In the genomic region with DNA sequence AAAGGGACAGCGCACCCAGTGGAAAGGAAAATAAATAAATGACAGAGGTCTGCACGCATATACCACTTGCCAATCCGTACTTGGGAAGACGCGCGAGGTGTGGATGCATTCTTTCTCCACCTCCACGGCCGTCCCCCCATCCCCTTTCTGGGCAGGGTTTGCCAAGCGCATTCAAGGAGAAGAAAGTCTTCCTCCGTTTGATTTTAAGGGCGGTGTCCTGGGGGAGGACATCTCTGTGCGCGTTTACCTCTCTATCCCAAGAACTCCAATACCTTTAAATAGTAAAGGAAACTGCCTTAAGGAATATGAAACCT, we compare ENCODE assay signal across 8 cellular contexts. TPM values are rescaled to one million over a fixed set of nuclear protein-coding genes. Genes with fewer than 3 reads are reported as not detected.
DNase-seq lines count a peak whose midpoint lies in the region; ATAC-seq lines count a peak whose summit lies in the region.

No MANE protein-coding gene starts in this region.

- H3K4me3 Mint-ChIP-seq in T-helper 1 cell treated with Interleukin-12 subunit alpha and Interleukin-12 subunit beta and Interleukin-4 antibody, amounts not matched to agents 30 μg/mL and 1 μg/mL, for 36 hours: peak overlapping the region; percentile 93
- H3K4me3 Mint-ChIP-seq in activated naive CD8-positive, alpha-beta T cell treated with anti-CD3 and anti-CD28 coated beads, Interleukin-2, amount 50 U/mL, for 24 hours: peak overlapping the region; percentile 85
- H3K4me3 Mint-ChIP-seq in immature natural killer cell: peak overlapping the region; percentile 30 to 71 (median 53)

- H3K4me1 ChIP-seq in stomach smooth muscle (ENCODE audit: control insufficient read depth, insufficient read depth, low read length): peaks cover 39% of the 10 kb centered on the region

- peaks cover 16% of the 10 kb centered on the region for H3K36me3 Mint-ChIP-seq in T-helper 1 cell treated with Interleukin-12 subunit alpha and Interleukin-12 subunit beta and Interleukin-4 antibody, amounts not matched to agents 30 μg/mL and 1 μg/mL, for 36 hours (ENCODE audit: low read depth)
- H3K36me3 Mint-ChIP-seq in activated naive CD8-positive, alpha-beta T cell treated with anti-CD3 and anti-CD28 coated beads, Interleukin-2, amount 50 U/mL, for 24 hours (ENCODE audit: low read depth): no peaks in the 10 kb centered on the region
- peaks cover 0 to 3% (median 0%) of the 10 kb centered on the region in 3 donors for H3K36me3 Mint-ChIP-seq in immature natural killer cell

- H3K4me1 Mint-ChIP-seq in T-helper 1 cell treated with Interleukin-12 subunit alpha and Interleukin-12 subunit beta and Interleukin-4 antibody, amounts not matched to agents 30 μg/mL and 1 μg/mL, for 36 hours (ENCODE audit: low read depth): peaks cover 39% of the 10 kb centered on the region
- peaks cover 22% of the 10 kb centered on the region for H3K4me1 Mint-ChIP-seq in activated naive CD8-positive, alpha-beta T cell treated with anti-CD3 and anti-CD28 coated beads, Interleukin-2, amount 50 U/mL, for 24 hours
- H3K4me1 Mint-ChIP-seq in immature natural killer cell: peaks cover 7 to 15% of the 10 kb centered on the region in 2 donors

- peak overlapping the region; percentile 60 to 64 for H3K9ac ChIP-seq in stomach smooth muscle (ENCODE audit: low read length in 2 of 2)

- no peaks in the 10 kb centered on the region for H3K36me3 ChIP-seq in stomach smooth muscle (ENCODE audit: control insufficient read depth in 2 of 2, insufficient read depth in 2 of 2, low read length in 2 of 2)

- ATAC-seq in activated naive CD8-positive, alpha-beta T cell treated with anti-CD3 and anti-CD28 coated beads, Interleukin-2, amount 50 U/mL, for 24 hours: no peak
- no peak for ATAC-seq in HG03196 (IDR thresholded peaks at IDR 0.05; ENCODE audit: unreplicated experiment)

- H3K9me3 ChIP-seq in stomach smooth muscle (ENCODE audit: control insufficient read depth in 2 of 2, low read length in 2 of 2): no peaks in the 10 kb centered on the region

- DNase-seq in T-helper 1 cell (no peak), immature natural killer cell (no peak), RKO (ENCODE audit: low spot score) (no peak), NCI-H69 (lab: John Stamatoyannopoulos, UW) (no peak)
- no peak for DNase-seq in activated naive CD8-positive, alpha-beta T cell treated with anti-CD3 and anti-CD28 coated beads, Interleukin-2, amount 50 U/mL, for 24 hours

- H3K27ac ChIP-seq in stomach smooth muscle (ENCODE audit: low read length): peak overlapping the region; percentile 84

- H3K4me3 ChIP-seq in stomach smooth muscle (ENCODE audit: low read length in 2 of 2): peak overlapping the region; percentile 71 to 97

- peak overlapping the region; percentile 94 for H3K27ac Mint-ChIP-seq in T-helper 1 cell treated with Interleukin-12 subunit alpha and Interleukin-12 subunit beta and Interleukin-4 antibody, amounts not matched to agents 30 μg/mL and 1 μg/mL, for 36 hours
- H3K27ac Mint-ChIP-seq in activated naive CD8-positive, alpha-beta T cell treated with anti-CD3 and anti-CD28 coated beads, Interleukin-2, amount 50 U/mL, for 24 hours: peak overlapping the region; percentile 68
- no peak overlapping the region for H3K27ac Mint-ChIP-seq in immature natural killer cell

- no peaks in the 10 kb centered on the region for H3K9me3 Mint-ChIP-seq in T-helper 1 cell treated with Interleukin-12 subunit alpha and Interleukin-12 subunit beta and Interleukin-4 antibody, amounts not matched to agents 30 μg/mL and 1 μg/mL, for 36 hours
- no peaks in the 10 kb centered on the region for H3K9me3 Mint-ChIP-seq in activated naive CD8-positive, alpha-beta T cell treated with anti-CD3 and anti-CD28 coated beads, Interleukin-2, amount 50 U/mL, for 24 hours
- peaks cover 3 to 34% (median 4%) of the 10 kb centered on the region in 6 donors for H3K9me3 Mint-ChIP-seq in immature natural killer cell

- peaks cover 44% of the 10 kb centered on the region for H3K27me3 Mint-ChIP-seq in T-helper 1 cell treated with Interleukin-12 subunit alpha and Interleukin-12 subunit beta and Interleukin-4 antibody, amounts not matched to agents 30 μg/mL and 1 μg/mL, for 36 hours (ENCODE audit: low read depth)
- H3K27me3 Mint-ChIP-seq in activated naive CD8-positive, alpha-beta T cell treated with anti-CD3 and anti-CD28 coated beads, Interleukin-2, amount 50 U/mL, for 24 hours: peaks cover 63% of the 10 kb centered on the region
- H3K27me3 Mint-ChIP-seq in immature natural killer cell (ENCODE audit: low read depth in 3 of 3): peaks cover 10 to 27% (median 23%) of the 10 kb centered on the region in 3 donors

- no peaks in the 10 kb centered on the region for H3K27me3 ChIP-seq in stomach smooth muscle (ENCODE audit: control insufficient read depth in 1 of 2, insufficient read depth in 2 of 2, low read length in 2 of 2)

RNA-seq across cellular contexts. Expression of gene MB21D2, which starts 0.6 kb away (rescaled TPM):
- polyA plus RNA-seq in immature natural killer cell: under 1 TPM in 2 of 3 donors, not detected in 1; 0.07 to 0.53 TPM

Comparison
In these comparisons a context has a peak if more than half of its experiments do, and no peak if none do; other contexts are left out.
1. H3K27ac Mint-ChIP-seq: peak in T-helper 1 cell treated with Interleukin-12 subunit alpha and Interleukin-12 subunit beta and Interleukin-4 antibody, amounts not matched to agents 30 μg/mL and 1 μg/mL, for 36 hours (single experiment) and activated naive CD8-positive, alpha-beta T cell treated with anti-CD3 and anti-CD28 coated beads, Interleukin-2, amount 50 U/mL, for 24 hours (single experiment); none in immature natural killer cell (0 of 6).
2. Peak in every context shown above with its lines, with median percentiles within 50 percentile points of each other: H3K4me3 Mint-ChIP-seq.